In genomic region chr9:67423049-67423728, GRCh38 we compare ENCODE assay signal across 7 cellular contexts.
DNase-seq lines count a peak whose midpoint lies in the region; ATAC-seq, FAIRE-seq and TF ChIP-seq lines count a peak whose summit lies in the region.
"Not testable (repeated sequence)": the region's sequence is repeated elsewhere in the genome, so short reads cannot be mapped to it uniquely, and the experiment has no call there.

No MANE protein-coding gene starts in this region.

- BruUV-seq in PC-9 (replicated peaks; lab: Mats Ljungman, UMichigan): not testable (repeated sequence)

- not testable (repeated sequence) for H3K4me3 ChIP-seq in A549; MG63; PC-9; RWPE2 (ENCODE audit: severe bottlenecking); left lung

- H3K36me3 ChIP-seq in MG63; PC-9 (ENCODE audit: low read depth); RWPE2 (ENCODE audit: low read depth); left lung: not testable (repeated sequence)

- H3K9me3 ChIP-seq in A549; MG63; PC-9 (ENCODE audit: insufficient read depth, low read depth); RWPE2 (ENCODE audit: severe bottlenecking); left lung: not testable (repeated sequence)

- TF ChIP-seq POLR2A in A549 (IDR thresholded peaks at IDR 0.05; ENCODE audit: low read length): not testable (repeated sequence)

- ATAC-seq in A549: peak; percentile 60 to 88; a peak in 5 of 6 replicates
- ATAC-seq in RWPE2 (ENCODE audit: low read depth): peak; percentile 93
- ATAC-seq in esophagus mucosa: peak; percentile 78
- ATAC-seq in left lung: peak; percentile 78
- ATAC-seq in omental fat pad (ENCODE audit: low FRiP score): peak; percentile 31

- not testable (repeated sequence) for TF ChIP-seq RAD21 in A549 (conservative IDR thresholded peaks at IDR 0.05 in 1 of 2, IDR thresholded peaks at IDR 0.05 in 1 of 2)

- H3K4me2 ChIP-seq in A549, PC-9: not testable (repeated sequence)

- TF ChIP-seq CTCF in A549 (IDR thresholded peaks at IDR 0.05); PC-9 (conservative IDR thresholded peaks at IDR 0.05); RWPE2 (IDR thresholded peaks at IDR 0.05; ENCODE audit: poor library complexity, severe bottlenecking); left lung (IDR thresholded peaks at IDR 0.05); omental fat pad (IDR thresholded peaks at IDR 0.05): not testable (repeated sequence)

- not testable (repeated sequence) for H3K27ac ChIP-seq in A549; RWPE2 (ENCODE audit: poor library complexity, severe bottlenecking); left lung
- H3K27ac ChIP-seq in PC-9: peak overlapping the region; percentile 67

- TF ChIP-seq EP300 in A549 (IDR thresholded peaks at IDR 0.05): not testable (repeated sequence)

- 29% methylated on average over 1 of the region's 9 CpGs for WGBS in A549 (ENCODE audit: missing lambda C conversion rate)

- H3K79me2 ChIP-seq in PC-9 (ENCODE audit: low read depth): not testable (repeated sequence)

- POLR2A ChIA-PET in A549 (lab: Yijun Ruan, JAX); PC-9 (lab: Charles Lee; ENCODE audit: unreplicated experiment): not testable (repeated sequence)

- intact Hi-C loops in PC-9 (cut with micrococcal nuclease; ENCODE audit: unreplicated experiment); left lung (cut with DNase I): not testable (repeated sequence)

- not testable (repeated sequence) for H2AFZ ChIP-seq in PC-9

- not testable (repeated sequence) for DNase-seq in A549 (ENCODE audit: low read depth in 1 of 2, low spot score in 1 of 2); PC-9; RWPE2 (ENCODE audit: low spot score); left lung; omental fat pad (ENCODE audit: low spot score)
- peak; percentile 1 for DNase-seq in MG63

- H4K20me1 ChIP-seq in PC-9 (ENCODE audit: insufficient read depth): not testable (repeated sequence)

- CTCF ChIA-PET in A549 (lab: Yijun Ruan, JAX); PC-9 (lab: Charles Lee): not testable (repeated sequence)

- H3K4me1 ChIP-seq in A549; PC-9 (replicated peaks; ENCODE audit: insufficient read depth); RWPE2 (ENCODE audit: insufficient read depth, poor library complexity, severe bottlenecking); left lung: not testable (repeated sequence)

- not testable (repeated sequence) for FAIRE-seq in A549 (lab: Jason Lieb, UNC)

- H3F3A ChIP-seq in PC-9 (ENCODE audit: insufficient read depth, low read depth): not testable (repeated sequence)

- not testable (repeated sequence) for H3K27me3 ChIP-seq in MG63; PC-9 (ENCODE audit: insufficient read depth, low read depth); RWPE2 (ENCODE audit: insufficient read depth, poor library complexity, severe bottlenecking); left lung

- not testable (repeated sequence) for H3K9me2 ChIP-seq in PC-9 (ENCODE audit: insufficient read depth)

Comparison
In these comparisons a context has a peak if more than half of its experiments do, and no peak if none do; other contexts are left out.
1. ATAC-seq: peak in every context shown above with its lines; median percentile 93 in RWPE2; 78 in esophagus mucosa; 78 in left lung; 74 in A549; 31 in omental fat pad.